In genomic region chr15:68518785-68519430, GRCh38 we compare ENCODE assay signal across 22 cellular contexts. TPM values are rescaled to one million over a fixed set of nuclear protein-coding genes. Genes with fewer than 3 reads are reported as not detected.
DNase-seq lines count a peak whose midpoint lies in the region; ATAC-seq and TF ChIP-seq lines count a peak whose summit lies in the region.
"Had no signal": no experiment of that assay in that cellular context is flagged by ENCODE, and none has a peak within 500 bp of the region (broad histone marks: within the 10 kb centered on the region; RNA-seq: fewer than 3 reads in every experiment).

No MANE protein-coding gene starts in this region.

- H3K9me3 Mint-ChIP-seq in chondrocyte (ENCODE audit: low read depth) = peaks cover 3% of the 10 kb centered on the region
- H3K9me3 Mint-ChIP-seq in activated CD8-positive, alpha-beta memory T cell treated with anti-CD3 and anti-CD28 coated beads, Interleukin-2, amount 10 ng/mL, durations not matched to agents 7 days and 5 days (ENCODE audit: low read depth) = no peaks in the 10 kb centered on the region
- H3K9me3 Mint-ChIP-seq in activated CD8-positive, alpha-beta T cell treated with anti-CD3 and anti-CD28 coated beads, Interleukin-2, amount 10 ng/mL, durations not matched to agents 7 days and 5 days (ENCODE audit: insufficient read depth) = peaks cover 6% of the 10 kb centered on the region
- H3K9me3 Mint-ChIP-seq: CD8-positive, alpha-beta T cell had no signal

- H3K18ac ChIP-seq in trophoblast cell (ENCODE audit: low read length) = no peak overlapping the region

- peak overlapping the region; percentile 93 for H3K27ac Mint-ChIP-seq in chondrocyte (ENCODE audit: unreplicated experiment)
- H3K27ac Mint-ChIP-seq in activated CD8-positive, alpha-beta memory T cell treated with anti-CD3 and anti-CD28 coated beads, Interleukin-2, amount 10 ng/mL, durations not matched to agents 7 days and 5 days = no peak overlapping the region
- no peak overlapping the region for H3K27ac Mint-ChIP-seq in activated CD8-positive, alpha-beta T cell treated with anti-CD3 and anti-CD28 coated beads, Interleukin-2, amount 10 ng/mL, durations not matched to agents 7 days and 5 days
- H3K27ac Mint-ChIP-seq: activated naive CD8-positive, alpha-beta T cell; CD8-positive, alpha-beta T cell; stimulated activated naive CD8-positive, alpha-beta T cell treated with anti-CD3 and anti-CD28 coated beads, Interleukin-15, Interleukin-2, amounts not matched to agents 100 ng/mL and 50 ng/mL, for 24 hours had no signal

- POLR2A ChIA-PET in activated CD8-positive, alpha-beta T cell treated with anti-CD3 and anti-CD28 coated beads, Interleukin-2, amount 10 ng/mL, durations not matched to agents 7 days and 5 days (lab: Charles Lee) = interaction anchor here (0.6 kb wide), 1 partner anchor 223 kb away, joined by 4 read pairs; no protein-coding TSS in a partner anchor

- no peak overlapping the region for H4K12ac ChIP-seq in trophoblast cell (ENCODE audit: low read depth, low read length)

- peaks cover 15 to 36% (median 28%) of the 10 kb centered on the region in 10 experiments for H3K4me1 ChIP-seq in BLaER1 treated with 17β-estradiol and CSF1 and Interleukin-3, amounts not matched to agents 10 nM and 100 nM
- no peaks in the 10 kb centered on the region for H3K4me1 ChIP-seq in trophoblast cell (ENCODE audit: control insufficient read depth in 1 of 2, insufficient read depth in 2 of 2, low read length in 2 of 2)

- peaks cover 13% of the 10 kb centered on the region for H3K36me3 Mint-ChIP-seq in chondrocyte (ENCODE audit: low read depth)
- H3K36me3 Mint-ChIP-seq in activated CD8-positive, alpha-beta memory T cell treated with anti-CD3 and anti-CD28 coated beads, Interleukin-2, amount 10 ng/mL, durations not matched to agents 7 days and 5 days = no peaks in the 10 kb centered on the region
- H3K36me3 Mint-ChIP-seq in activated CD8-positive, alpha-beta T cell treated with anti-CD3 and anti-CD28 coated beads, Interleukin-2, amount 10 ng/mL, durations not matched to agents 7 days and 5 days (ENCODE audit: low read depth) = no peaks in the 10 kb centered on the region
- H3K36me3 Mint-ChIP-seq: activated naive CD8-positive, alpha-beta T cell; brain; CD8-positive, alpha-beta T cell; naive thymus-derived CD8-positive, alpha-beta T cell had no signal

- H3K79me2 ChIP-seq in trophoblast cell (ENCODE audit: control insufficient read depth, insufficient read depth, low read length, poor library complexity) = no peaks in the 10 kb centered on the region

- no peak overlapping the region for H2AFZ ChIP-seq in trophoblast cell (ENCODE audit: insufficient read depth, low read length, poor library complexity)

- H3K4me3 Mint-ChIP-seq in chondrocyte (ENCODE audit: unreplicated experiment) = peak overlapping the region; percentile 78
- no peak overlapping the region for H3K4me3 Mint-ChIP-seq in activated CD8-positive, alpha-beta memory T cell treated with anti-CD3 and anti-CD28 coated beads, Interleukin-2, amount 10 ng/mL, durations not matched to agents 7 days and 5 days
- no peak overlapping the region for H3K4me3 Mint-ChIP-seq in activated CD8-positive, alpha-beta T cell treated with anti-CD3 and anti-CD28 coated beads, Interleukin-2, amount 10 ng/mL, durations not matched to agents 7 days and 5 days
- H3K4me3 Mint-ChIP-seq: activated naive CD8-positive, alpha-beta T cell; brain; CD8-positive, alpha-beta T cell; naive thymus-derived CD8-positive, alpha-beta T cell; stimulated activated naive CD8-positive, alpha-beta T cell treated with anti-CD3 and anti-CD28 coated beads, Interleukin-15, Interleukin-2, amounts not matched to agents 100 ng/mL and 50 ng/mL, for 24 hours had no signal

- ATAC-seq in HG02759 (IDR thresholded peaks at IDR 0.05; ENCODE audit: unreplicated experiment) = no peak
- ATAC-seq in activated CD8-positive, alpha-beta memory T cell treated with anti-CD3 and anti-CD28 coated beads, Interleukin-2, amount 10 ng/mL, durations not matched to agents 7 days and 5 days = no peak
- ATAC-seq in activated CD8-positive, alpha-beta T cell treated with anti-CD3 and anti-CD28 coated beads, Interleukin-2, amount 10 ng/mL, durations not matched to agents 7 days and 5 days = no peak
- ATAC-seq: CD8-positive, alpha-beta T cell; naive thymus-derived CD8-positive, alpha-beta T cell had no signal

- no peak overlapping the region for H2BK12ac ChIP-seq in trophoblast cell (ENCODE audit: low read length)

- no peaks in the 10 kb centered on the region for H3K79me1 ChIP-seq in trophoblast cell (ENCODE audit: low read length)

- DNase-seq in NAMALWA (ENCODE audit: low spot score) = peak; percentile 15
- DNase-seq in chondrocyte (ENCODE audit: low spot score) = no peak
- no peak for DNase-seq in trophoblast cell
- no peak for DNase-seq in activated CD8-positive, alpha-beta memory T cell treated with anti-CD3 and anti-CD28 coated beads, Interleukin-2, amount 10 ng/mL, durations not matched to agents 7 days and 5 days
- no peak for DNase-seq in hippocampal formation (lab: John Stamatoyannopoulos, UW)
- no peak for DNase-seq in activated CD8-positive, alpha-beta T cell treated with anti-CD3 and anti-CD28 coated beads, Interleukin-2, amount 10 ng/mL, durations not matched to agents 7 days and 5 days
- DNase-seq: activated CD8-positive, alpha-beta memory T cell treated with anti-CD3 and anti-CD28 coated beads for 24 hours; CD8-positive, alpha-beta T cell; cortex of kidney; DMS79; foreskin fibroblast; Karpas-422; naive thymus-derived CD8-positive, alpha-beta T cell; NCI-H1417; stimulated activated CD4-positive, alpha-beta T cell treated with anti-CD3 and anti-CD28 coated beads, Interleukin-1b, Interleukin-23, amount 100 ng/mL, for 48 hours had no signal

- peak overlapping the region; percentile 32 to 97 (median 74) for H3K4me2 ChIP-seq in BLaER1 treated with 17β-estradiol and CSF1 and Interleukin-3, amounts not matched to agents 10 nM and 100 nM
- no peak overlapping the region for H3K4me2 ChIP-seq in trophoblast cell (ENCODE audit: low read length)

- no peak overlapping the region for H2AK5ac ChIP-seq in trophoblast cell (ENCODE audit: low read length)

- peaks cover 0 to under 1% (median 0%) of the 10 kb centered on the region in 11 experiments; a peak in 1 of 22 replicates for H3K9me3 ChIP-seq in BLaER1 treated with 17β-estradiol and CSF1 and Interleukin-3, amounts not matched to agents 10 nM and 100 nM (replicated peaks in 1 of 11)
- no peaks in the 10 kb centered on the region for H3K9me3 ChIP-seq in trophoblast cell (ENCODE audit: insufficient read depth, low read depth, low read length)

- CTCF ChIA-PET in activated CD8-positive, alpha-beta memory T cell treated with anti-CD3 and anti-CD28 coated beads, Interleukin-2, amount 10 ng/mL, durations not matched to agents 7 days and 5 days (lab: Charles Lee) = no interaction called here
- CTCF ChIA-PET in activated CD8-positive, alpha-beta T cell treated with anti-CD3 and anti-CD28 coated beads, Interleukin-2, amount 10 ng/mL, durations not matched to agents 7 days and 5 days (lab: Charles Lee) = interaction anchor here (1.2 to 3.6 kb wide), 2 partner anchors 31 to 155 kb away, joined by 6 to 13 read pairs; no protein-coding TSS in a partner anchor

- no peaks in the 10 kb centered on the region for H3K27me3 Mint-ChIP-seq in chondrocyte (ENCODE audit: low read depth)
- H3K27me3 Mint-ChIP-seq in activated CD8-positive, alpha-beta memory T cell treated with anti-CD3 and anti-CD28 coated beads, Interleukin-2, amount 10 ng/mL, durations not matched to agents 7 days and 5 days = peaks cover 52% of the 10 kb centered on the region
- H3K27me3 Mint-ChIP-seq in activated CD8-positive, alpha-beta T cell treated with anti-CD3 and anti-CD28 coated beads, Interleukin-2, amount 10 ng/mL, durations not matched to agents 7 days and 5 days (ENCODE audit: low read depth) = peaks cover 34% of the 10 kb centered on the region

- no peak overlapping the region for H3K23ac ChIP-seq in trophoblast cell (ENCODE audit: low read length)

- TF ChIP-seq CTCF in chondrocyte (IDR thresholded peaks at IDR 0.05) = no peak

- no peaks in the 10 kb centered on the region for H3K36me3 ChIP-seq in BLaER1 treated with 17β-estradiol and CSF1 and Interleukin-3, amounts not matched to agents 10 nM and 100 nM
- H3K36me3 ChIP-seq in trophoblast cell (ENCODE audit: control insufficient read depth in 1 of 2, insufficient read depth in 2 of 2, low read length in 2 of 2) = no peaks in the 10 kb centered on the region

- WGBS in trophoblast cell (ENCODE audit: extremely low coverage, insufficient coverage, insufficient read length) = no CpG with 5 or more reads among the region's 6 CpGs

- peak overlapping the region in 4 of 11 experiments; percentile 14 to 56 (median 38); a peak in 6 of 22 replicates for H3K27ac ChIP-seq in BLaER1 treated with 17β-estradiol and CSF1 and Interleukin-3, amounts not matched to agents 10 nM and 100 nM
- no peak overlapping the region for H3K27ac ChIP-seq in trophoblast cell (ENCODE audit: low read depth, low read length)

- no peak overlapping the region for H4K91ac ChIP-seq in trophoblast cell (ENCODE audit: low read depth, low read length)

- peak overlapping the region in 4 of 11 experiments; percentile 15 to 53 (median 24); a peak in 2 of 22 replicates for H3K9ac ChIP-seq in BLaER1 treated with 17β-estradiol and CSF1 and Interleukin-3, amounts not matched to agents 10 nM and 100 nM
- H3K9ac ChIP-seq in trophoblast cell (ENCODE audit: low read length) = peak overlapping the region; percentile 38

- H3K4ac ChIP-seq in trophoblast cell (ENCODE audit: low read depth, low read length) = no peak overlapping the region

- no peak overlapping the region for H2BK120ac ChIP-seq in trophoblast cell (ENCODE audit: insufficient read depth, low read length, poor library complexity)

- no peak overlapping the region for H3K14ac ChIP-seq in trophoblast cell (ENCODE audit: low read length)

- peaks cover 94% of the 10 kb centered on the region for H3K4me1 Mint-ChIP-seq in chondrocyte (ENCODE audit: low read depth)
- H3K4me1 Mint-ChIP-seq in activated CD8-positive, alpha-beta memory T cell treated with anti-CD3 and anti-CD28 coated beads, Interleukin-2, amount 10 ng/mL, durations not matched to agents 7 days and 5 days = no peaks in the 10 kb centered on the region
- no peaks in the 10 kb centered on the region for H3K4me1 Mint-ChIP-seq in activated CD8-positive, alpha-beta T cell treated with anti-CD3 and anti-CD28 coated beads, Interleukin-2, amount 10 ng/mL, durations not matched to agents 7 days and 5 days (ENCODE audit: low read depth)
- H3K4me1 Mint-ChIP-seq: naive thymus-derived CD8-positive, alpha-beta T cell had no signal

- H2BK5ac ChIP-seq in trophoblast cell (ENCODE audit: low read depth, low read length, poor library complexity) = no peak overlapping the region

- H3K27me3 ChIP-seq in BLaER1 treated with 17β-estradiol and CSF1 and Interleukin-3, amounts not matched to agents 10 nM and 100 nM = no peaks in the 10 kb centered on the region
- no peaks in the 10 kb centered on the region for H3K27me3 ChIP-seq in trophoblast cell (ENCODE audit: insufficient read depth, low read length)

- H3K4me3 ChIP-seq in BLaER1 treated with 17β-estradiol and CSF1 and Interleukin-3, amounts not matched to agents 10 nM and 100 nM = no peak overlapping the region
- H3K4me3 ChIP-seq in trophoblast cell (ENCODE audit: low read depth, low read length) = no peak overlapping the region

- H4K8ac ChIP-seq in trophoblast cell (ENCODE audit: low read depth, low read length) = no peak overlapping the region

- no peaks in the 10 kb centered on the region for H4K20me1 ChIP-seq in BLaER1 treated with 17β-estradiol and CSF1 and Interleukin-3, amounts not matched to agents 10 nM and 100 nM

RNA-seq across cellular contexts. Expression of gene CORO2B, which starts 59.9 kb away (rescaled TPM):
- total RNA-seq in chondrocyte = 79.4 to 123 TPM (median 82.5 TPM) in 3 replicates
- 0.22 and 0.24 TPM in 2 replicates for polyA plus RNA-seq in trophoblast cell (2013)
- total RNA-seq in activated CD8-positive, alpha-beta memory T cell treated with anti-CD3 and anti-CD28 coated beads, Interleukin-2, amount 10 ng/mL, durations not matched to agents 7 days and 5 days = not detected
- total RNA-seq in activated CD8-positive, alpha-beta T cell treated with anti-CD3 and anti-CD28 coated beads, Interleukin-2, amount 10 ng/mL, durations not matched to agents 7 days and 5 days = not detected
- total RNA-seq: HT-29; T-helper 2 cell treated with Interferon-gamma antibody and Interleukin-4, amounts not matched to agents 100 ng/mL and 5 ng/mL, for 36 hours had no signal
- polyA plus RNA-seq: naive thymus-derived CD8-positive, alpha-beta T cell had no signal

Comparison
In these comparisons a context has a peak if more than half of its experiments do, and no peak if none do; other contexts are left out.
1. RNA of gene CORO2B, which starts 59.9 kb away (total RNA-seq): 79.4 to 123 TPM in chondrocyte; not detected in activated CD8-positive, alpha-beta memory T cell treated with anti-CD3 and anti-CD28 coated beads, Interleukin-2, amount 10 ng/mL, durations not matched to agents 7 days and 5 days and not detected in activated CD8-positive, alpha-beta T cell treated with anti-CD3 and anti-CD28 coated beads, Interleukin-2, amount 10 ng/mL, durations not matched to agents 7 days and 5 days; every median in the first group is over 10 times any median in the second.